ENCODE assay signal across 25 cellular contexts in the genomic region with DNA sequence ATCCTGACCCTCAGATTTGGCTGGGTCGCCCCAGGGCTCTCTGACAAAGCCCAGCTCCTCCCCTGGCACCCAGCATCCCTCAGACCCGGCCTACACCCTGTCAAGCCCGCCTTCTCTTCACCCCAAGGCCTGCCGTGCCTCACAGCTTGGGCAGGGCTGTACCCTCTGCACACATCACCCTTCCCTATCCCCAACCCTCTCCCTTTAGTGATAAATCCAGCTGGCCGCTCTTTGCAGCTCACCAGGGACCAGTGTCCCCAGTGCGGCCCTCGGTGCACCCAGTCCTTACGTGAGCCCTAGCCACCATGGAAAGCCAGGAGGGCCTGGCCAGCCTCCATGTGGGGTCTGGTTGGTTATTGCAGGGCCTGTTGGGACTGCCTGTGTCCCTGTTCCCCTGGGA.
A peak's percentile ranks its signal among the peaks of the same experiment; 100 is the strongest.
DNase-seq lines count a peak whose midpoint lies in the region; ATAC-seq and TF ChIP-seq lines count a peak whose summit lies in the region.
"Had no signal": no experiment of that assay in that cellular context is flagged by ENCODE, and none has a peak within 500 bp of the region (broad histone marks: within the 10 kb centered on the region; RNA-seq: fewer than 3 reads in every experiment).

No MANE protein-coding gene starts in this region.

- no peak overlapping the region for H3K4me3 ChIP-seq in left ventricle myocardium inferior
- H3K4me3 ChIP-seq in endodermal cell (ENCODE audit: low read length), result no peak overlapping the region
- H3K4me3 ChIP-seq in WERI-Rb-1 (ENCODE audit: low read depth, low read length), result no peak overlapping the region
- H3K4me3 ChIP-seq: breast epithelium, coronary artery, GM12878, mucosa of descending colon, PC-9, SJSA1, tibial artery had no signal

- H3K27ac Mint-ChIP-seq in endodermal cell, result peak overlapping the region; percentile 44
- peak overlapping the region; percentile 48 for H3K27ac Mint-ChIP-seq in stimulated activated naive B cell treated with anti-CD40 and anti-IgM and Interleukin-4, amounts not matched to agents 10 μg/mL and 1 μg/mL and 100 μg/mL, for 72 hours
- H3K27ac Mint-ChIP-seq: T-helper 1 cell treated with Interleukin-12 subunit alpha and Interleukin-12 subunit beta and Interleukin-4 antibody, amounts not matched to agents 30 μg/mL and 1 μg/mL, for 36 hours had no signal

- H3K27me3 ChIP-seq in left ventricle myocardium inferior (ENCODE audit: low read depth), result no peaks in the 10 kb centered on the region
- no peaks in the 10 kb centered on the region for H3K27me3 ChIP-seq in endodermal cell (ENCODE audit: control insufficient read depth, insufficient read depth, low read length, poor library complexity, severe bottlenecking)
- no peaks in the 10 kb centered on the region for H3K27me3 ChIP-seq in WERI-Rb-1 (ENCODE audit: insufficient read depth, low read depth, severe bottlenecking)
- H3K27me3 ChIP-seq: breast epithelium, SJSA1, tibial artery had no signal

- DNase-seq in left ventricle myocardium inferior (no peak), left cardiac atrium (no peak), endodermal cell (no peak), WERI-Rb-1 (no peak), RKO (ENCODE audit: low spot score) (no peak)
- no peak for DNase-seq in stimulated activated naive B cell treated with anti-CD40 and anti-IgM and Interleukin-4, amounts not matched to agents 10 μg/mL and 1 μg/mL and 100 μg/mL, for 72 hours
- DNase-seq in stimulated activated CD4-positive, alpha-beta T cell treated with anti-CD3 and anti-CD28 coated beads, Interleukin-2, amount 100 ng/mL, for 24 hours, result no peak
- DNase-seq: activated T-cell treated with anti-CD3 and anti-CD28 coated beads, Interleukin-2, amount 50 U/mL, for 4 hours; IMR-90; mucosa of descending colon; NCI-H1694 treated with DMSO at 0.1 percent for 48 hours; NCI-H226; NCI-H82; occipital lobe; retina; tibial artery had no signal

- TF ChIP-seq CTCF in left ventricle myocardium inferior (IDR thresholded peaks at IDR 0.05; ENCODE audit: borderline replicate concordance) (no peak), endodermal cell (conservative IDR thresholded peaks at IDR 0.05) (no peak), WERI-Rb-1 (IDR thresholded peaks at IDR 0.05; ENCODE audit: low read depth, low read length) (no peak)

- H3K27ac ChIP-seq in left ventricle myocardium inferior (replicated peaks), result peak overlapping the region; percentile 94
- peak overlapping the region; percentile 96 for H3K27ac ChIP-seq in KOPT-K1 (ENCODE audit: low read depth, low read length, poor library complexity, severe bottlenecking)
- H3K27ac ChIP-seq in endodermal cell (ENCODE audit: low read depth, low read length), result no peak overlapping the region
- no peak overlapping the region for H3K27ac ChIP-seq in WERI-Rb-1
- H3K27ac ChIP-seq: coronary artery, HL-60, PC-9, SJSA1, tibial artery, VCaP had no signal

- H3K9me3 ChIP-seq in left ventricle myocardium inferior (replicated peaks) (no peaks in the 10 kb centered on the region), KOPT-K1 (ENCODE audit: insufficient read depth, low read length, poor library complexity, severe bottlenecking) (no peaks in the 10 kb centered on the region), endodermal cell (ENCODE audit: control insufficient read depth, low read length) (no peaks in the 10 kb centered on the region), WERI-Rb-1 (ENCODE audit: severe bottlenecking) (no peaks in the 10 kb centered on the region)
- H3K9me3 ChIP-seq: breast epithelium, mucosa of descending colon, SJSA1, tibial artery had no signal

- peaks cover 24% of the 10 kb centered on the region for H3K4me1 Mint-ChIP-seq in endodermal cell
- peaks cover 60 to 81% of the 10 kb centered on the region in 2 donors for H3K4me1 Mint-ChIP-seq in stimulated activated naive B cell treated with anti-CD40 and anti-IgM and Interleukin-4, amounts not matched to agents 10 μg/mL and 1 μg/mL and 100 μg/mL, for 72 hours

- H3K36me3 Mint-ChIP-seq in endodermal cell (ENCODE audit: low read depth), result no peaks in the 10 kb centered on the region
- peaks cover 7 to 18% of the 10 kb centered on the region in 2 donors for H3K36me3 Mint-ChIP-seq in stimulated activated naive B cell treated with anti-CD40 and anti-IgM and Interleukin-4, amounts not matched to agents 10 μg/mL and 1 μg/mL and 100 μg/mL, for 72 hours

- ATAC-seq in left cardiac atrium, result no peak
- no peak for ATAC-seq in stimulated activated naive B cell treated with anti-CD40 and anti-IgM and Interleukin-4, amounts not matched to agents 10 μg/mL and 1 μg/mL and 100 μg/mL, for 72 hours (replicated peaks)
- ATAC-seq: activated T-cell treated with anti-CD3 and anti-CD28 coated beads, Interleukin-2, amount 50 U/mL, for 4 hours; GM12878; mucosa of descending colon had no signal

- no peak overlapping the region for H3K9ac ChIP-seq in endodermal cell (ENCODE audit: extremely low read depth, low read length, poor library complexity, severe bottlenecking)

- H3K36me3 ChIP-seq in left ventricle myocardium inferior, result no peaks in the 10 kb centered on the region
- H3K36me3 ChIP-seq in KOPT-K1 (ENCODE audit: insufficient read depth, low read length), result peaks cover 9% of the 10 kb centered on the region; the same call in 1 of the 2 replicates
- H3K36me3 ChIP-seq in endodermal cell (ENCODE audit: control insufficient read depth, insufficient read depth, low read length), result peaks cover 28% of the 10 kb centered on the region
- H3K36me3 ChIP-seq in WERI-Rb-1, result peaks cover 31% of the 10 kb centered on the region
- H3K36me3 ChIP-seq: breast epithelium, tibial artery had no signal

- no peak overlapping the region for H3K4me3 Mint-ChIP-seq in endodermal cell
- no peak overlapping the region for H3K4me3 Mint-ChIP-seq in stimulated activated naive B cell treated with anti-CD40 and anti-IgM and Interleukin-4, amounts not matched to agents 10 μg/mL and 1 μg/mL and 100 μg/mL, for 72 hours
- H3K4me3 Mint-ChIP-seq: activated T-cell treated with anti-CD3 and anti-CD28 coated beads, Interleukin-2, amount 50 U/mL, for 4 hours; T-helper 1 cell treated with Interleukin-12 subunit alpha and Interleukin-12 subunit beta and Interleukin-4 antibody, amounts not matched to agents 30 μg/mL and 1 μg/mL, for 36 hours had no signal

- WGBS in endodermal cell (ENCODE audit: insufficient coverage in 1 of 2, insufficient read length in 1 of 2), 2 experiments, result 92 to 96% methylated on average over 5 to 8 of the region's 8 CpGs

- peaks cover 96% of the 10 kb centered on the region for H3K4me1 ChIP-seq in left ventricle myocardium inferior
- H3K4me1 ChIP-seq in endodermal cell (ENCODE audit: control insufficient read depth, insufficient read depth, low read length), result peaks cover 6% of the 10 kb centered on the region

- H3K9me3 Mint-ChIP-seq in endodermal cell, result no peaks in the 10 kb centered on the region
- H3K9me3 Mint-ChIP-seq in stimulated activated naive B cell treated with anti-CD40 and anti-IgM and Interleukin-4, amounts not matched to agents 10 μg/mL and 1 μg/mL and 100 μg/mL, for 72 hours, result no peaks in the 10 kb centered on the region
- H3K9me3 Mint-ChIP-seq: activated T-cell treated with anti-CD3 and anti-CD28 coated beads, Interleukin-2, amount 50 U/mL, for 4 hours; T-helper 1 cell treated with Interleukin-12 subunit alpha and Interleukin-12 subunit beta and Interleukin-4 antibody, amounts not matched to agents 30 μg/mL and 1 μg/mL, for 36 hours had no signal

- no peaks in the 10 kb centered on the region for H3K27me3 Mint-ChIP-seq in endodermal cell (ENCODE audit: insufficient read depth)
- no peaks in the 10 kb centered on the region for H3K27me3 Mint-ChIP-seq in stimulated activated naive B cell treated with anti-CD40 and anti-IgM and Interleukin-4, amounts not matched to agents 10 μg/mL and 1 μg/mL and 100 μg/mL, for 72 hours

- intact Hi-C loops in left ventricle myocardium inferior (cut with micrococcal nuclease) (no loop called here), left cardiac atrium (cut with DNase I) (loop anchor here in 1 of 2 donors (10.0 kb wide), 1 partner anchor 71 kb away; a partner anchor contains a TSS)

Comparison
In these comparisons a context has a peak if more than half of its experiments do, and no peak if none do; other contexts are left out.
1. H3K27ac ChIP-seq: peak in left ventricle myocardium inferior (single experiment) and KOPT-K1 (single experiment); none in endodermal cell (single experiment) and WERI-Rb-1 (single experiment).